ENCODE assay signal across 1 cellular context in the genomic region with DNA sequence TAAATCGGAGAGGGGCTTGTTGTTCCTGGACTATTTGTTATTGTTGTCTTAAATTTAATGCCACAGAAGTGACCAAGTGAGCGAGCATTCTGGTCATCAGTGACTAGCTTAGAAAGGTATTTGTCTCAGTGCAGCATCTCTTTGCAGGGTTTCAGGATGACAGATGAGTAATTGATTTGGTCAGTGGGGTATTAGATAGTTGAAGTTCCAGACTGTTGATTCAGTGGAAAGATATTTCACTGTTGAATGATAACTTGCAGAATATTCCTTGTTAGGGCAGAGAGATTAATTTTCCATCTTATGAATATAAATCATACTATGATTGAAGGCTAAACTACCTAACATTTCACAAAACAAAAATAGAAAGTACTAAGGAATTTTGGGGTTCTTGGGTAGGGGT.
TF ChIP-seq lines count a peak whose summit lies in the region.

No MANE protein-coding gene starts in this region.

TF ChIP-seq in SK-N-SH, 30 proteins besides CTCF, POLR2A, EP300 and RAD21 (continued from another document):
- TF ChIP-seq ZBTB33 (IDR thresholded peaks at IDR 0.05; ENCODE audit: borderline replicate concordance, low read depth): peak; percentile 88; the same call in 1 of the 2 replicates
- TF ChIP-seq USF2 (IDR thresholded peaks at IDR 0.05; ENCODE audit: borderline replicate concordance, low read depth, low read length): no peak
- peak; percentile 98 for TF ChIP-seq PBX3 (IDR thresholded peaks at IDR 0.05)
- TF ChIP-seq NFIC (IDR thresholded peaks at IDR 0.05; ENCODE audit: borderline replicate concordance): peak; percentile 74
- TF ChIP-seq SIN3A (IDR thresholded peaks at IDR 0.05; ENCODE audit: borderline replicate concordance, low read depth, low read length): peak; percentile 77; the same call in 1 of the 2 replicates
- 0 out of 2 replicates have a peak, but pooled peaks have one; percentile 21 for TF ChIP-seq GABPA (IDR thresholded peaks at IDR 0.05; ENCODE audit: low read depth)
- TF ChIP-seq, protein P1, sequence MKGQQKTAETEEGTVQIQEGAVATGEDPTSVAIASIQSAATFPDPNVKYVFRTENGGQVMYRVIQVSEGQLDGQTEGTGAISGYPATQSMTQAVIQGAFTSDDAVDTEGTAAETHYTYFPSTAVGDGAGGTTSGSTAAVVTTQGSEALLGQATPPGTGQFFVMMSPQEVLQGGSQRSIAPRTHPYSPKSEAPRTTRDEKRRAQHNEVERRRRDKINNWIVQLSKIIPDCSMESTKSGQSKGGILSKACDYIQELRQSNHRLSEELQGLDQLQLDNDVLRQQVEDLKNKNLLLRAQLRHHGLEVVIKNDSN (IDR thresholded peaks at IDR 0.05; ENCODE audit: borderline replicate concordance, low read depth): no peak
- TF ChIP-seq RFX5 (IDR thresholded peaks at IDR 0.05; ENCODE audit: low read length): no peak
- TF ChIP-seq GATA2 (CRISPR knock-in tag; IDR thresholded peaks at IDR 0.05): no peak
- TF ChIP-seq FOSL2 (IDR thresholded peaks at IDR 0.05; ENCODE audit: borderline replicate concordance, low read depth): peak; percentile 98
- TF ChIP-seq FOXJ3 (CRISPR knock-in tag; IDR thresholded peaks at IDR 0.05): no peak
